ENCODE assay signal across 19 cellular contexts in the genomic region with DNA sequence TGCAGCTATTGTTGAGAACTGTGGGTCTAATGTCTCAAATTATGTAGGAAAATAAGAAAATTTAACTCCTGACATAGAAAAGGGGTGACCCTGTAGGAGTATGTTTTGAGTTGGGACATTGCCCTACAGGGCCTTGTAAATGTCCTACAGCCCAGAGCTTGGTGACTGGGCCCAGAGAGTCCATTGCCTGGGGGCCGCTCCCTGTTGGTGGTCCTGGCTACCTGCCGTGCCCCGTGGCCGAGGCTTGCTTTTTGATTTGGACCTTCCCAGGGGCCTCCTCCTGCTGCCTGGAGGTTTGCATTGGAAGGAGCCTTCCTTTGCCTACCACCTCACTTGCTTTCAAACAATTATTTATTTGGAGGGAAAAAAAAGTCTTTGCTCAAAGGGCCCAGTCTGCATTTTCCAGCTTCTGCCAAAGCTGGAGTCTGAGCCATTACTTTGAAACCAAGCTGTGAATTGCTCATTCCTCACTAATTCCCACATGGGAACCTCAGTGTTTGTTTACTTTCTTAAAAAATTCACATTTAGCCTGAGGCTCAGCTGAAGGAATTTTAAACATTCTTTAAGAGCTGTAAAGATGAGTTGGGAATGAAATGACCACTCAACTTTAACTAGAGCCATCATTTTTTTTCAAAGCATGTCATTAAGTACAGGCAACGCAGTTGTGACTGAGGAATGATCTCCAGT.
"Had no signal": no experiment of that assay in that cellular context is flagged by ENCODE, and none has a peak within 500 bp of the region (broad histone marks: within the 10 kb centered on the region; RNA-seq: fewer than 3 reads in every experiment).

No MANE protein-coding gene starts in this region.

- H3K9me3 Mint-ChIP-seq: activated CD4-positive, alpha-beta memory T cell treated with anti-CD3 and anti-CD28 coated beads for 36 hours; activated naive CD4-positive, alpha-beta T cell treated with anti-CD3 and anti-CD28 coated beads, Interleukin-2, amount 50 U/mL, for 24 hours; stimulated activated naive CD8-positive, alpha-beta T cell treated with anti-CD3 and anti-CD28 coated beads, Interleukin-15, Interleukin-2, amounts not matched to agents 100 ng/mL and 50 ng/mL, for 24 hours; T-cell had no signal

- DNase-seq: activated CD4-positive, alpha-beta memory T cell treated with anti-CD3 and anti-CD28 coated beads for 36 hours; activated CD8-positive, alpha-beta memory T cell treated with anti-CD3 and anti-CD28 coated beads, Interleukin-2, amount 10 ng/mL, durations not matched to agents 7 days and 5 days; activated T-cell treated with anti-CD3 and anti-CD28 coated beads, Interleukin-2, amount 50 U/mL, for 1 hour; adrenal gland; esophagus squamous epithelium; foreskin fibroblast; hypothalamus; kidney glomerular epithelial cell; midbrain; retina; SK-N-SH; T-cell; T-helper 9 cell had no signal

- H3K27ac ChIP-seq: adrenal gland, cardiac muscle cell, esophagus squamous epithelium, neutrophil, parathyroid adenoma, skin epidermis had no signal

- H3K4me3 ChIP-seq: adrenal gland, cardiac muscle cell, esophagus squamous epithelium, skin epidermis had no signal

- H3K27ac Mint-ChIP-seq: activated CD4-positive, alpha-beta memory T cell treated with anti-CD3 and anti-CD28 coated beads for 36 hours; activated CD8-positive, alpha-beta memory T cell treated with anti-CD3 and anti-CD28 coated beads, Interleukin-2, amount 10 ng/mL, durations not matched to agents 7 days and 5 days; activated naive CD4-positive, alpha-beta T cell treated with anti-CD3 and anti-CD28 coated beads, Interleukin-2, amount 50 U/mL, for 24 hours; stimulated activated naive CD8-positive, alpha-beta T cell treated with anti-CD3 and anti-CD28 coated beads, Interleukin-15, Interleukin-2, amounts not matched to agents 100 ng/mL and 50 ng/mL, for 24 hours; T-cell had no signal

- H3K36me3 Mint-ChIP-seq: activated CD4-positive, alpha-beta memory T cell treated with anti-CD3 and anti-CD28 coated beads for 36 hours; activated CD8-positive, alpha-beta memory T cell treated with anti-CD3 and anti-CD28 coated beads, Interleukin-2, amount 10 ng/mL, durations not matched to agents 7 days and 5 days; activated naive CD4-positive, alpha-beta T cell treated with anti-CD3 and anti-CD28 coated beads, Interleukin-2, amount 50 U/mL, for 24 hours; T-cell had no signal

- H3K27me3 Mint-ChIP-seq: activated CD4-positive, alpha-beta memory T cell treated with anti-CD3 and anti-CD28 coated beads for 36 hours; activated CD8-positive, alpha-beta memory T cell treated with anti-CD3 and anti-CD28 coated beads, Interleukin-2, amount 10 ng/mL, durations not matched to agents 7 days and 5 days; activated naive CD4-positive, alpha-beta T cell treated with anti-CD3 and anti-CD28 coated beads, Interleukin-2, amount 50 U/mL, for 24 hours; stimulated activated naive CD8-positive, alpha-beta T cell treated with anti-CD3 and anti-CD28 coated beads, Interleukin-15, Interleukin-2, amounts not matched to agents 100 ng/mL and 50 ng/mL, for 24 hours had no signal

- ATAC-seq: activated CD8-positive, alpha-beta memory T cell treated with anti-CD3 and anti-CD28 coated beads, Interleukin-2, amount 10 ng/mL, durations not matched to agents 7 days and 5 days; T-cell had no signal

- H3K36me3 ChIP-seq: adrenal gland, cardiac muscle cell, esophagus squamous epithelium, neutrophil had no signal

- H3K4me3 Mint-ChIP-seq: activated CD4-positive, alpha-beta memory T cell treated with anti-CD3 and anti-CD28 coated beads for 36 hours; activated CD8-positive, alpha-beta memory T cell treated with anti-CD3 and anti-CD28 coated beads, Interleukin-2, amount 10 ng/mL, durations not matched to agents 7 days and 5 days; activated naive CD4-positive, alpha-beta T cell treated with anti-CD3 and anti-CD28 coated beads, Interleukin-2, amount 50 U/mL, for 24 hours; stimulated activated naive CD8-positive, alpha-beta T cell treated with anti-CD3 and anti-CD28 coated beads, Interleukin-15, Interleukin-2, amounts not matched to agents 100 ng/mL and 50 ng/mL, for 24 hours; T-cell had no signal

- H3K4me1 ChIP-seq: adrenal gland, esophagus squamous epithelium, parathyroid adenoma had no signal

- H3K9me3 ChIP-seq: adrenal gland, esophagus squamous epithelium, neutrophil, SK-N-SH had no signal

- H3K4me1 Mint-ChIP-seq: activated CD8-positive, alpha-beta memory T cell treated with anti-CD3 and anti-CD28 coated beads, Interleukin-2, amount 10 ng/mL, durations not matched to agents 7 days and 5 days; activated naive CD4-positive, alpha-beta T cell treated with anti-CD3 and anti-CD28 coated beads, Interleukin-2, amount 50 U/mL, for 24 hours; T-cell had no signal

- H3K27me3 ChIP-seq: adrenal gland, cardiac muscle cell, esophagus squamous epithelium, neutrophil had no signal
